Comparison of ENCODE assay signal across 20 cellular contexts in genomic region chr3:46877671-46878125, GRCh38. TPM values are rescaled to one million over a fixed set of nuclear protein-coding genes. Genes with fewer than 3 reads are reported as not detected.
DNase-seq lines count a peak whose midpoint lies in the region; ATAC-seq and TF ChIP-seq lines count a peak whose summit lies in the region.
"Had no signal": no experiment of that assay in that cellular context is flagged by ENCODE, and none has a peak within 500 bp of the region (broad histone marks: within the 10 kb centered on the region; RNA-seq: fewer than 3 reads in every experiment).

PTH1R (plus strand) TSS chr3:46877721; CDS start chr3:46883560, 5,839 bp downstream.

- peak within 1 kb of the TSS; percentile 27 for H2BK5ac ChIP-seq in neuronal stem cell (ENCODE audit: low read length)

- H4K91ac ChIP-seq in neuronal stem cell (ENCODE audit: low read depth, low read length, poor library complexity): no peak within 1 kb of the TSS

- H3K79me1 ChIP-seq in neuronal stem cell (ENCODE audit: low read depth, low read length): no peaks in the 10 kb centered on the region

- no peak within 1 kb of the TSS for H4K8ac ChIP-seq in neuronal stem cell (ENCODE audit: low read depth, low read length)

- intact Hi-C loops in left ventricle myocardium inferior (cut with micrococcal nuclease) (no loop called here), heart left ventricle (cut with DNase I) (no loop called here), uterus (cut with DNase I; ENCODE audit: low total_unique reads) (no loop called here)

- peak within 1 kb of the TSS; percentile 84 for H3K14ac ChIP-seq in neuronal stem cell (ENCODE audit: low read length)

- TF ChIP-seq POLR2A in heart left ventricle (IDR thresholded peaks at IDR 0.05) (no peak), uterus (IDR thresholded peaks at IDR 0.05) (no peak)

- ATAC-seq in heart left ventricle (no peak), HG03342 (IDR thresholded peaks at IDR 0.05; ENCODE audit: unreplicated experiment) (no peak), HG02840 (IDR thresholded peaks at IDR 0.05; ENCODE audit: low FRiP score, unreplicated experiment) (no peak)
- ATAC-seq: activated CD4-positive, alpha-beta T cell treated with anti-CD3 and anti-CD28 coated beads for 36 hours; gastrocnemius medialis; Panc1 had no signal

- peak within 1 kb of the TSS; percentile 82 for H3K18ac ChIP-seq in neuronal stem cell (ENCODE audit: low read length)

- H2AK5ac ChIP-seq in neuronal stem cell (ENCODE audit: low read depth, low read length): peak within 1 kb of the TSS; percentile 47

- peaks cover 69% of the 10 kb centered on the region for H3K4me1 ChIP-seq in left ventricle myocardium inferior
- H3K4me1 ChIP-seq in heart left ventricle: peaks cover 0 to 66% (median 32%) of the 10 kb centered on the region in 12 donors
- peaks cover 3 to 11% of the 10 kb centered on the region in 2 donors for H3K4me1 ChIP-seq in neuronal stem cell (ENCODE audit: control insufficient read depth in 2 of 2, insufficient read depth in 1 of 2, low read depth in 1 of 2, low read length in 2 of 2)
- H3K4me1 ChIP-seq in uterus: peaks cover 0 to 29% of the 10 kb centered on the region in 2 donors

- H3K4ac ChIP-seq in neuronal stem cell (ENCODE audit: low read length): peak within 1 kb of the TSS; percentile 72

- no peak for TF ChIP-seq CTCF in left ventricle myocardium inferior (IDR thresholded peaks at IDR 0.05; ENCODE audit: borderline replicate concordance)
- TF ChIP-seq CTCF in heart left ventricle (IDR thresholded peaks at IDR 0.05): no peak
- TF ChIP-seq CTCF in uterus (IDR thresholded peaks at IDR 0.05): no peak

- H3K4me2 ChIP-seq in neuronal stem cell (ENCODE audit: insufficient read depth, low read length, poor library complexity, severe bottlenecking): no peak within 1 kb of the TSS
- H3K4me2 ChIP-seq: SK-N-SH had no signal

- H3K9me3 ChIP-seq in left ventricle myocardium inferior (replicated peaks): no peaks in the 10 kb centered on the region
- no peaks in the 10 kb centered on the region for H3K9me3 ChIP-seq in heart left ventricle
- peaks cover 0 to 2% of the 10 kb centered on the region in 2 donors for H3K9me3 ChIP-seq in neuronal stem cell (replicated peaks in 1 of 2; ENCODE audit: control insufficient read depth in 2 of 2, insufficient read depth in 1 of 2, low read depth in 1 of 2, low read length in 2 of 2)
- H3K9me3 ChIP-seq in uterus: no peaks in the 10 kb centered on the region
- H3K9me3 ChIP-seq: gastrocnemius medialis, SK-N-SH, thyroid gland had no signal

- no peak for DNase-seq in left ventricle myocardium inferior
- DNase-seq in heart left ventricle: no peak
- DNase-seq in kidney tubule cell (ENCODE audit: low spot score): peak; percentile 38
- DNase-seq in neuronal stem cell (ENCODE audit: low spot score): no peak
- no peak for DNase-seq in uterus
- no peak for DNase-seq in activated CD4-positive, CD25-positive, alpha-beta regulatory T cell (lab: John Stamatoyannopoulos, UW)
- DNase-seq: activated CD4-positive, alpha-beta T cell treated with anti-CD3 and anti-CD28 coated beads for 36 hours; activated gamma-delta T cell; CD4-positive, alpha-beta memory T cell; cortex of kidney; gastrocnemius medialis; NCI-H1417 treated with DMSO at 0.1 percent for 48 hours; NCI-H82; occipital lobe; SK-N-SH; T1000; thyroid gland had no signal

- H3K9ac ChIP-seq in neuronal stem cell (ENCODE audit: low read depth, low read length, poor library complexity): peak within 1 kb of the TSS; percentile 4
- H3K9ac ChIP-seq: SK-N-SH had no signal

- peak within 1 kb of the TSS; percentile 6 for H3K23ac ChIP-seq in neuronal stem cell (ENCODE audit: low read depth, low read length, poor library complexity)

- H2AFZ ChIP-seq in neuronal stem cell (ENCODE audit: low read length): peak within 1 kb of the TSS; percentile 26

- H2BK15ac ChIP-seq in neuronal stem cell (ENCODE audit: low read length): peak within 1 kb of the TSS; percentile 94

- H3K27ac ChIP-seq in left ventricle myocardium inferior (replicated peaks) (peak within 1 kb of the TSS; percentile 30), heart left ventricle (peak within 1 kb of the TSS in 1 of 12 donors; percentile 37), neuronal stem cell (replicated peaks; ENCODE audit: low read length) (no peak within 1 kb of the TSS), uterus (no peak within 1 kb of the TSS)
- H3K27ac ChIP-seq: gastrocnemius medialis, thyroid gland had no signal

- H3K36me3 ChIP-seq in left ventricle myocardium inferior: no peaks in the 10 kb centered on the region
- no peaks in the 10 kb centered on the region for H3K36me3 ChIP-seq in heart left ventricle
- no peaks in the 10 kb centered on the region for H3K36me3 ChIP-seq in neuronal stem cell (replicated peaks in 1 of 2; ENCODE audit: control insufficient read depth in 2 of 2, insufficient read depth in 2 of 2, low read length in 2 of 2)
- no peaks in the 10 kb centered on the region for H3K36me3 ChIP-seq in uterus
- H3K36me3 ChIP-seq: gastrocnemius medialis, thyroid gland had no signal

- peak within 1 kb of the TSS; percentile 77 for H2BK12ac ChIP-seq in neuronal stem cell (ENCODE audit: low read length)

- 81 to 92% (median 90%) methylated on average over 3 to 5 of the region's 5 CpGs for WGBS in heart left ventricle, 4 donors
- WGBS in neuronal stem cell (ENCODE audit: extremely low coverage in 2 of 2, insufficient read length in 2 of 2, insufficient replicate concordance in 1 of 2), 2 donors: no CpG with 5 or more reads among the region's 5 CpGs

- peaks cover 23% of the 10 kb centered on the region for H3K27me3 ChIP-seq in left ventricle myocardium inferior (ENCODE audit: low read depth)
- peaks cover 0 to 27% (median 8%) of the 10 kb centered on the region in 9 donors for H3K27me3 ChIP-seq in heart left ventricle
- H3K27me3 ChIP-seq in neuronal stem cell (ENCODE audit: control insufficient read depth in 3 of 3, insufficient read depth in 3 of 3, low read depth in 1 of 3, low read length in 3 of 3): peaks cover 10 to 94% (median 27%) of the 10 kb centered on the region in 3 experiments
- H3K27me3 ChIP-seq in uterus: no peaks in the 10 kb centered on the region
- H3K27me3 ChIP-seq: thyroid gland had no signal

- H2BK120ac ChIP-seq in neuronal stem cell (ENCODE audit: low read depth, low read length): peak within 1 kb of the TSS; percentile 74

- H3K4me3 ChIP-seq in left ventricle myocardium inferior: no peak within 1 kb of the TSS
- no peak within 1 kb of the TSS for H3K4me3 ChIP-seq in heart left ventricle
- no peak within 1 kb of the TSS for H3K4me3 ChIP-seq in neuronal stem cell (ENCODE audit: low read length in 2 of 2)
- no peak within 1 kb of the TSS for H3K4me3 ChIP-seq in uterus
- H3K4me3 ChIP-seq: gastrocnemius medialis, thyroid gland had no signal

RNA-seq across cellular contexts. Expression of gene PTH1R, which starts in this region (rescaled TPM):
- 6.4 TPM for total RNA-seq in left ventricle myocardium inferior
- total RNA-seq in heart left ventricle: 10 to 100 TPM in 2 of 9 donors, 1 to 10 TPM in 7; 2.1 to 15.6 (median 6.0) TPM
- polyA plus RNA-seq in heart left ventricle: 10 to 100 TPM in 1 of 2 donors, 1 to 10 TPM in 1; 6.5 to 23.4 TPM
- 2.2 TPM for polyA plus RNA-seq in neuronal stem cell (2013, experiment 1 of 2)
- 2.6 TPM for polyA plus RNA-seq in neuronal stem cell (2013, experiment 2 of 2)
- total RNA-seq in uterus: 10 to 100 TPM in 3 of 4 donors, under 1 TPM in 1; 0.51 to 29.9 (median 18.9) TPM
- total RNA-seq: activated CD4-positive, alpha-beta T cell treated with anti-CD3 and anti-CD28 coated beads for 36 hours; CD4-positive, alpha-beta memory T cell had no signal
- polyA plus RNA-seq: CD4-positive, alpha-beta memory T cell had no signal
